In the genomic region with DNA sequence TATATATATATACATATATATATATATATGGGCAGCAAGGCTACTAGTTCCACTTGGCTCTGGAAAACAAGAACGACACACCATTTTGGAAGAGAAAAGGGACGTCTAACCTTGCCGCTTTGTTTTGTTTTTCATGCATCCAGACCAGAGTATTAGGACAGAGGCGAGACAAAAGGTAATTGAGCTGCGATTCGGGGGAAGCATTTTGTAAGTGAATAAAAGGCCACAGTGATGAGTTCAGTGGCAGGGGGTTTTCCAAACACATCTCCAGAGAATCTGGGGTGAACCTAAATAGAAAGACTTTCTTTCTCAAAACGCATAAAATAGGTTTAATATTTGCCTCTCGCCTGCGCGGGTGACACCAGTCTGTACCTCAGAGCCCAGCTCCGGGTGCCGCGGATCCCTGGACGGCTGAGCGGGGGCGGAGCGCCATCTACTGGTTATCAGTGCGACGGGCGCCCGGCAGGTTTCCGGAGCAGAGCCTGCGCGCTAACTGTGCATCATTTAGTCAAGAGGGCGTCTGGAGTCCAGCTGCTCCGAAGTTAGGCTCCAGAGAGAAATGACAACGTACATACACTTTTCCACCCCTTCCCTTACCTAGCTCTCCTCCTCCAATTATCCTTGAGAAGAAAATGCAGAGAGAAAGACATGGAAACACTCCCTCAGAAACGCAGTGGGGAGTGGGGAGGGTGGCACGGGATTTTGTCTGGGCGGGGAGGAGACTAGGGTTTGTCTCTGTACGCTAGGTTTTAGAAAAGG, we compare ENCODE assay signal across 8 cellular contexts.
A peak's percentile ranks its signal among the peaks of the same experiment; 100 is the strongest.
DNase-seq lines count a peak whose midpoint lies in the region; ATAC-seq and TF ChIP-seq lines count a peak whose summit lies in the region.

No MANE protein-coding gene starts in this region.

- no peak overlapping the region for H2BK12ac ChIP-seq in trophoblast cell (ENCODE audit: low read length)

- no peaks in the 10 kb centered on the region for H3K79me1 ChIP-seq in trophoblast cell (ENCODE audit: low read length)

- peak overlapping the region; percentile 29 for H3K4me2 ChIP-seq in trophoblast cell (ENCODE audit: low read length)

- no peaks in the 10 kb centered on the region for H3K4me1 ChIP-seq in trophoblast cell (ENCODE audit: control insufficient read depth in 1 of 2, insufficient read depth in 2 of 2, low read length in 2 of 2)

- H3K36me3 ChIP-seq in H7 (replicated peaks; ENCODE audit: control insufficient read depth, insufficient read depth, low read length) (no peaks in the 10 kb centered on the region), trophoblast cell (ENCODE audit: control insufficient read depth in 1 of 2, insufficient read depth in 2 of 2, low read length in 2 of 2) (no peaks in the 10 kb centered on the region)

- DNase-seq in GM03348 (ENCODE audit: low spot score) = peak; percentile 91
- DNase-seq in H7 = peak; percentile 91
- DNase-seq in LoVo (ENCODE audit: low spot score) = peak; percentile 69
- peak; percentile 86 for DNase-seq in activated naive CD4-positive, alpha-beta T cell treated with anti-CD3 and anti-CD28 coated beads, Interleukin-2, amount 50 U/mL, for 16 hours
- DNase-seq in glutamatergic neuron = peak; percentile 93
- DNase-seq in trophoblast cell = peak; percentile 64 to 74
- DNase-seq in type B pancreatic cell (ENCODE audit: extremely low spot score, unreplicated experiment) = peak; percentile 91

- no peak overlapping the region for H3K18ac ChIP-seq in trophoblast cell (ENCODE audit: low read length)

- H3K27me3 Mint-ChIP-seq in glutamatergic neuron (ENCODE audit: unreplicated experiment) = no peaks in the 10 kb centered on the region
- peaks cover 36% of the 10 kb centered on the region for H3K27me3 Mint-ChIP-seq in type B pancreatic cell

- H3K4ac ChIP-seq in trophoblast cell (ENCODE audit: low read depth, low read length) = no peak overlapping the region

- H3K4me3 ChIP-seq in H7 (ENCODE audit: insufficient read depth, low read depth, low read length) (peak overlapping the region; percentile 16; the same call in 1 of the 2 replicates), trophoblast cell (ENCODE audit: low read depth, low read length) (no peak overlapping the region)

- ATAC-seq in SK-N-SH treated with all-trans-retinoic acid at 6 μM for 48 hours = peak; percentile 98

- H3K27ac Mint-ChIP-seq in glutamatergic neuron (ENCODE audit: unreplicated experiment) (no peak overlapping the region), type B pancreatic cell (peak overlapping the region; percentile 72)

- no peaks in the 10 kb centered on the region for H3K27me3 ChIP-seq in H7 (ENCODE audit: control insufficient read depth, insufficient read depth, low read length)
- no peaks in the 10 kb centered on the region for H3K27me3 ChIP-seq in trophoblast cell (ENCODE audit: insufficient read depth, low read length)

- H3K9me3 Mint-ChIP-seq in glutamatergic neuron (ENCODE audit: unreplicated experiment) = peaks cover 5% of the 10 kb centered on the region
- no peaks in the 10 kb centered on the region for H3K9me3 Mint-ChIP-seq in type B pancreatic cell

- no peak overlapping the region for H4K8ac ChIP-seq in trophoblast cell (ENCODE audit: low read depth, low read length)

- no peaks in the 10 kb centered on the region for H3K9me3 ChIP-seq in trophoblast cell (ENCODE audit: insufficient read depth, low read depth, low read length)

- H3K4me1 Mint-ChIP-seq in glutamatergic neuron (ENCODE audit: low read depth, unreplicated experiment) (peaks cover 13% of the 10 kb centered on the region), type B pancreatic cell (ENCODE audit: unreplicated experiment) (peaks cover 32% of the 10 kb centered on the region)

- no CpG with 5 or more reads among the region's 31 CpGs for WGBS in trophoblast cell (ENCODE audit: extremely low coverage, insufficient coverage, insufficient read length)

- H3K4me3 Mint-ChIP-seq in glutamatergic neuron (ENCODE audit: unreplicated experiment) (peak overlapping the region; percentile 14), type B pancreatic cell (peak overlapping the region; percentile 85)

- H3K23ac ChIP-seq in trophoblast cell (ENCODE audit: low read length) = no peak overlapping the region

- no peak overlapping the region for H4K91ac ChIP-seq in trophoblast cell (ENCODE audit: low read depth, low read length)

- no peak overlapping the region for H2AK5ac ChIP-seq in trophoblast cell (ENCODE audit: low read length)

- H3K14ac ChIP-seq in trophoblast cell (ENCODE audit: low read length) = no peak overlapping the region

- H3K36me3 Mint-ChIP-seq in glutamatergic neuron (ENCODE audit: unreplicated experiment) = peaks cover 5% of the 10 kb centered on the region
- H3K36me3 Mint-ChIP-seq in type B pancreatic cell = peaks cover 3% of the 10 kb centered on the region

- no peak overlapping the region for H2BK120ac ChIP-seq in trophoblast cell (ENCODE audit: insufficient read depth, low read length, poor library complexity)

- H4K12ac ChIP-seq in trophoblast cell (ENCODE audit: low read depth, low read length) = no peak overlapping the region

- no peak overlapping the region for H3K27ac ChIP-seq in trophoblast cell (ENCODE audit: low read depth, low read length)

- TF ChIP-seq CTCF in glutamatergic neuron (IDR thresholded peaks at IDR 0.05; ENCODE audit: partially characterized antibody, unreplicated experiment) = peak; percentile 94
- TF ChIP-seq CTCF in type B pancreatic cell (conservative IDR thresholded peaks at IDR 0.05) = peak; percentile 99

- H2AFZ ChIP-seq in trophoblast cell (ENCODE audit: insufficient read depth, low read length, poor library complexity) = no peak overlapping the region

- H2BK5ac ChIP-seq in trophoblast cell (ENCODE audit: low read depth, low read length, poor library complexity) = no peak overlapping the region

- no peaks in the 10 kb centered on the region for H3K79me2 ChIP-seq in trophoblast cell (ENCODE audit: control insufficient read depth, insufficient read depth, low read length, poor library complexity)

- H3K9ac ChIP-seq in trophoblast cell (ENCODE audit: low read length) = no peak overlapping the region

TF ChIP-seq in SK-N-SH treated with all-trans-retinoic acid at 6 μM for 48 hours, 23 proteins besides CTCF, POLR2A, EP300 and RAD21:
- TF ChIP-seq TSHZ2 (CRISPR knock-in tag; IDR thresholded peaks at IDR 0.05) (no peak), CSDC2 (CRISPR knock-in tag; IDR thresholded peaks at IDR 0.05) (no peak), TCF4 (CRISPR knock-in tag; IDR thresholded peaks at IDR 0.05; ENCODE audit: borderline replicate concordance) (peak; percentile 63; the same call in 1 of the 2 replicates), ZNF70 (CRISPR knock-in tag; IDR thresholded peaks at IDR 0.05) (no peak)
- TF ChIP-seq, protein P1, sequence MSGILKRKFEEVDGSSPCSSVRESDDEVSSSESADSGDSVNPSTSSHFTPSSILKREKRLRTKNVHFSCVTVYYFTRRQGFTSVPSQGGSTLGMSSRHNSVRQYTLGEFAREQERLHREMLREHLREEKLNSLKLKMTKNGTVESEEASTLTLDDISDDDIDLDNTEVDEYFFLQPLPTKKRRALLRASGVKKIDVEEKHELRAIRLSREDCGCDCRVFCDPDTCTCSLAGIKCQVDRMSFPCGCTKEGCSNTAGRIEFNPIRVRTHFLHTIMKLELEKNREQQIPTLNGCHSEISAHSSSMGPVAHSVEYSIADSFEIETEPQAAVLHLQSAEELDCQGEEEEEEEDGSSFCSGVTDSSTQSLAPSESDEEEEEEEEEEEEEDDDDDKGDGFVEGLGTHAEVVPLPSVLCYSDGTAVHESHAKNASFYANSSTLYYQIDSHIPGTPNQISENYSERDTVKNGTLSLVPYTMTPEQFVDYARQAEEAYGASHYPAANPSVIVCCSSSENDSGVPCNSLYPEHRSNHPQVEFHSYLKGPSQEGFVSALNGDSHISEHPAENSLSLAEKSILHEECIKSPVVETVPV (CRISPR knock-in tag; IDR thresholded peaks at IDR 0.05) = no peak
- TF ChIP-seq, protein P2, sequence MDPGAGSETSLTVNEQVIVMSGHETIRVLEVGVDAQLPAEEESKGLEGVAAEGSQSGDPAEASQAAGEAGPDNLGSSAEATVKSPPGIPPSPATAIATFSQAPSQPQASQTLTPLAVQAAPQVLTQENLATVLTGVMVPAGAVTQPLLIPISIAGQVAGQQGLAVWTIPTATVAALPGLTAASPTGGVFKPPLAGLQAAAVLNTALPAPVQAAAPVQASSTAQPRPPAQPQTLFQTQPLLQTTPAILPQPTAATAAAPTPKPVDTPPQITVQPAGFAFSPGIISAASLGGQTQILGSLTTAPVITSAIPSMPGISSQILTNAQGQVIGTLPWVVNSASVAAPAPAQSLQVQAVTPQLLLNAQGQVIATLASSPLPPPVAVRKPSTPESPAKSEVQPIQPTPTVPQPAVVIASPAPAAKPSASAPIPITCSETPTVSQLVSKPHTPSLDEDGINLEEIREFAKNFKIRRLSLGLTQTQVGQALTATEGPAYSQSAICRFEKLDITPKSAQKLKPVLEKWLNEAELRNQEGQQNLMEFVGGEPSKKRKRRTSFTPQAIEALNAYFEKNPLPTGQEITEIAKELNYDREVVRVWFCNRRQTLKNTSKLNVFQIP (CRISPR knock-in tag; IDR thresholded peaks at IDR 0.05; ENCODE audit: borderline replicate concordance, low read depth) = no peak
TF ChIP-seq in SK-N-SH treated with all-trans-retinoic acid at 6 μM for 48 hours: peak in this region for 1.
